ENCODE assay signal across 8 cellular contexts in genomic region chr14:61476105-61476736, GRCh38.
DNase-seq lines count a peak whose midpoint lies in the region; ATAC-seq and TF ChIP-seq lines count a peak whose summit lies in the region.

No MANE protein-coding gene starts in this region.

- H3K4me3 Mint-ChIP-seq in CD14-positive monocyte (peak overlapping the region; percentile 9 to 30), neural progenitor cell (no peak overlapping the region)

- no peaks in the 10 kb centered on the region for H3F3A ChIP-seq in neural progenitor cell (ENCODE audit: low read depth)

- H3K27me3 Mint-ChIP-seq in CD14-positive monocyte (ENCODE audit: low read depth in 3 of 3): peaks cover 0 to 3% (median 0%) of the 10 kb centered on the region in 3 donors
- peaks cover 2% of the 10 kb centered on the region for H3K27me3 Mint-ChIP-seq in neural progenitor cell (ENCODE audit: insufficient read depth, low read depth)

- DNase-seq in CD14-positive monocyte (ENCODE audit: low spot score) (no peak), caudate nucleus (lab: John Stamatoyannopoulos, UW) (no peak), ovary (no peak), GDM1 (lab: John Stamatoyannopoulos, UW) (no peak), HT-29 (ENCODE audit: low spot score) (no peak), neural progenitor cell (ENCODE audit: low spot score) (no peak)
- DNase-seq in stimulated activated CD4-positive, alpha-beta T cell treated with anti-CD3 and anti-CD28 coated beads, Interleukin-15, amount 100 ng/mL, for 24 hours: no peak

- intact Hi-C loops in CD14-positive monocyte (cut with micrococcal nuclease): loop anchor here (5.0 to 10.0 kb wide), 3 partner anchors 51 to 119 kb away; no protein-coding TSS in a partner anchor
- intact Hi-C loops in ovary (cut with DNase I): loop anchor here in 1 of 4 donors (10.0 kb wide), 1 partner anchor 219 kb away; the partner anchor contains the start of gene HIF1A

- 86 to 92% (median 91%) methylated on average over 2 of the region's 2 CpGs for WGBS in ovary, 3 donors

- no peak overlapping the region for H3K9ac ChIP-seq in neural progenitor cell

- H3K36me3 Mint-ChIP-seq in CD14-positive monocyte: peaks cover 16 to 22% of the 10 kb centered on the region in 2 donors
- no peaks in the 10 kb centered on the region for H3K36me3 Mint-ChIP-seq in neural progenitor cell

- no peaks in the 10 kb centered on the region for H4K20me1 ChIP-seq in neural progenitor cell (ENCODE audit: low read depth)

- H3K27ac Mint-ChIP-seq in CD14-positive monocyte: peak overlapping the region; percentile 97 to 99 (median 98)
- H3K27ac Mint-ChIP-seq in neural progenitor cell: no peak overlapping the region

- TF ChIP-seq POLR2A in ovary (IDR thresholded peaks at IDR 0.05): no peak

- H3K9me3 ChIP-seq in ovary (no peaks in the 10 kb centered on the region), neural progenitor cell (ENCODE audit: low read depth) (no peaks in the 10 kb centered on the region)

- H3K9me3 Mint-ChIP-seq in CD14-positive monocyte (peaks cover 0 to 2% (median 0%) of the 10 kb centered on the region in 7 donors), neural progenitor cell (no peaks in the 10 kb centered on the region)

- no peaks in the 10 kb centered on the region for H3K79me2 ChIP-seq in neural progenitor cell (ENCODE audit: low read depth)

- TF ChIP-seq CTCF in CD14-positive monocyte (IDR thresholded peaks at IDR 0.05) (no peak), ovary (IDR thresholded peaks at IDR 0.05) (no peak), neural progenitor cell (IDR thresholded peaks at IDR 0.05) (no peak)

- ATAC-seq in HG03354 (IDR thresholded peaks at IDR 0.05; ENCODE audit: poor library complexity, severe bottlenecking, unreplicated experiment): peak; percentile 6

- H3K4me1 ChIP-seq in ovary (ENCODE audit: insufficient read depth) (peaks cover 14% of the 10 kb centered on the region), neural progenitor cell (no peaks in the 10 kb centered on the region)

- H3K36me3 ChIP-seq in ovary (no peaks in the 10 kb centered on the region), neural progenitor cell (no peaks in the 10 kb centered on the region)

- TF ChIP-seq EP300 in ovary (IDR thresholded peaks at IDR 0.05): no peak

- H3K4me3 ChIP-seq in ovary (no peak overlapping the region), neural progenitor cell (no peak overlapping the region)

- H2AFZ ChIP-seq in neural progenitor cell (replicated peaks): no peak overlapping the region

- H3K4me1 Mint-ChIP-seq in CD14-positive monocyte (peaks cover 95% of the 10 kb centered on the region), neural progenitor cell (peaks cover 30% of the 10 kb centered on the region)

- peak overlapping the region; percentile 92 for H3K27ac ChIP-seq in caudate nucleus (ENCODE audit: low read depth, low read length)
- peak overlapping the region; percentile 1 to 75 for H3K27ac ChIP-seq in ovary
- H3K27ac ChIP-seq in neural progenitor cell: no peak overlapping the region

- no peaks in the 10 kb centered on the region for H3K27me3 ChIP-seq in ovary
- H3K27me3 ChIP-seq in neural progenitor cell: no peaks in the 10 kb centered on the region

- H3K4me2 ChIP-seq in neural progenitor cell: no peak overlapping the region
